Comparison of ENCODE assay signal across 1 cellular context in the genomic region with DNA sequence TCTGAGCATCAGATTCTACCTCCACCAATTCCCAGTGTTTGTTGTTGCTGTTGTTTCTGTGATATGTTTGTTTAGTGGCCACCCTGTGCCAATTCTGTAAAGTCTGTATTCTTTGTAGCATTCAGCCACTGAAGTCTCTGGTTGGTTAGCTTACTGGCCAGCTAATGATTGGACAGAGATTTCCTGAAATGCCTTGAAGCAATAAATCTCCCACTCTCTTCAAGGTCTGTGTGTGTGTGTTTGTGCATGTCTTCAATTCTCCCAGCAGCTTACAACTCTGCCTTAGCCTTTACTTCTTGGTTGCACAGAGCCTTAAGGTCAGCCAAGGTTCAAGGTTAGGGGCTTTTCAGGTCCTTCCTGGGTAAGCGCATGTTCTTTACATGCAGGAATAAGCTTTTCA.
TF ChIP-seq lines count a peak whose summit lies in the region.

No MANE protein-coding gene starts in this region.

TF ChIP-seq in endothelial cell of umbilical vein, 7 proteins besides CTCF, POLR2A, EP300 and RAD21 (continued from another document):
- no peak for TF ChIP-seq FOS (IDR thresholded peaks at IDR 0.05; ENCODE audit: borderline replicate concordance, insufficient read depth, low read length)
- no peak for TF ChIP-seq JUN (IDR thresholded peaks at IDR 0.05; ENCODE audit: borderline replicate concordance, insufficient read depth, insufficient read length, low read depth)
- no peak for TF ChIP-seq MYC (IDR thresholded peaks at IDR 0.05; ENCODE audit: low read depth, low read length)
- no peak for TF ChIP-seq GATA2 (IDR thresholded peaks at IDR 0.05; ENCODE audit: insufficient read depth, insufficient read length, low read depth, low read length)
- no peak for TF ChIP-seq POLR2AphosphoS5 (IDR thresholded peaks at IDR 0.05; ENCODE audit: insufficient read depth, low read depth, low read length)
- TF ChIP-seq MAX (IDR thresholded peaks at IDR 0.05; ENCODE audit: insufficient read depth, insufficient read length) = no peak
